1 cellular context compared by ENCODE assay signal in genomic region chr4:25234390-25235367, GRCh38.
TF ChIP-seq lines count a peak whose summit lies in the region.

No MANE protein-coding gene starts in this region.

TF ChIP-seq in HepG2, 621 proteins besides CTCF, POLR2A, EP300 and RAD21 (continued from another document and continues in another):
- TF ChIP-seq NFYB (CRISPR knock-in tag; IDR thresholded peaks at IDR 0.05): peak; percentile 33; the same call in 1 of the 2 replicates
- TF ChIP-seq ZNF761 (CRISPR knock-in tag; conservative IDR thresholded peaks at IDR 0.05): 0 out of 2 replicates have a peak, but pooled peaks have one; percentile 54
- TF ChIP-seq ASH2L (IDR thresholded peaks at IDR 0.05; ENCODE audit: insufficient read length, low read depth, low read length): peak; percentile 53
- TF ChIP-seq PHF21A (CRISPR knock-in tag; IDR thresholded peaks at IDR 0.05): peak; percentile 49
- TF ChIP-seq ZBTB21 (CRISPR knock-in tag; IDR thresholded peaks at IDR 0.05): no peak
- no peak for TF ChIP-seq PCBP1 (IDR thresholded peaks at IDR 0.05; ENCODE audit: borderline replicate concordance, low read depth, low read length)
- TF ChIP-seq ZNF572 (CRISPR knock-in tag; IDR thresholded peaks at IDR 0.05): no peak
- TF ChIP-seq U2AF1 (optimal IDR thresholded peaks at IDR 0.05; ENCODE audit: low read depth, low read length): no peak
- 0 out of 2 replicates have a peak, but pooled peaks have one; percentile 25 for TF ChIP-seq ZNF317 (CRISPR knock-in tag; IDR thresholded peaks at IDR 0.05)
- TF ChIP-seq SMC3 (IDR thresholded peaks at IDR 0.05; ENCODE audit: low read length): 0 out of 2 replicates have a peak, but pooled peaks have one; percentile 8
- TF ChIP-seq ZNF891 (CRISPR knock-in tag; IDR thresholded peaks at IDR 0.05): peak; percentile 4; the same call in 1 of the 2 replicates
- peak; percentile 52 to 67; a peak in 2 of 4 replicates for TF ChIP-seq HMGXB4 (CRISPR knock-in tag; IDR thresholded peaks at IDR 0.05; ENCODE audit: borderline replicate concordance in 1 of 2, low read depth in 1 of 2)
- peak; percentile 73 for TF ChIP-seq CREB1 (IDR thresholded peaks at IDR 0.05)
- 0 out of 2 replicates have a peak, but pooled peaks have one; percentile 23 for TF ChIP-seq CREB1 (CRISPR knock-in tag; IDR thresholded peaks at IDR 0.05)
- TF ChIP-seq ARID3A (IDR thresholded peaks at IDR 0.05; ENCODE audit: low read depth, low read length): peak; percentile 40
- TF ChIP-seq GATA4 (IDR thresholded peaks at IDR 0.05; ENCODE audit: borderline replicate concordance, low read depth): no peak
- peak; percentile 36; the same call in 1 of the 2 replicates for TF ChIP-seq ATF7 (IDR thresholded peaks at IDR 0.05)
- no peak for TF ChIP-seq ATF7 (CRISPR knock-in tag; IDR thresholded peaks at IDR 0.05)
- no peak for TF ChIP-seq SIN3B (IDR thresholded peaks at IDR 0.05; ENCODE audit: low read length)
- TF ChIP-seq HNF4A (CRISPR knock-in tag; IDR thresholded peaks at IDR 0.05): 0 out of 2 replicates have a peak, but pooled peaks have one; percentile 26
- TF ChIP-seq SIN3A (IDR thresholded peaks at IDR 0.05; ENCODE audit: borderline replicate concordance, low read depth, low read length): 0 out of 2 replicates have a peak, but pooled peaks have one; percentile 9
- TF ChIP-seq ZFP36L1 (CRISPR knock-in tag; IDR thresholded peaks at IDR 0.05): no peak
- 0 out of 2 replicates have a peak, but pooled peaks have one; percentile 18 for TF ChIP-seq IKZF5 (CRISPR knock-in tag; IDR thresholded peaks at IDR 0.05)
- TF ChIP-seq ZNF224 (CRISPR knock-in tag; IDR thresholded peaks at IDR 0.05): no peak
- peak; percentile 34; the same call in 1 of the 2 replicates for TF ChIP-seq KMT2B (CRISPR knock-in tag; IDR thresholded peaks at IDR 0.05)
- peak; percentile 49 for TF ChIP-seq NFYC (CRISPR knock-in tag; IDR thresholded peaks at IDR 0.05)
- TF ChIP-seq CREB3 (CRISPR knock-in tag; IDR thresholded peaks at IDR 0.05): peak; percentile 26; the same call in 1 of the 2 replicates
- no peak; the same call in 1 of the 2 replicates for TF ChIP-seq BRD4 (CRISPR knock-in tag; IDR thresholded peaks at IDR 0.05)
- TF ChIP-seq TGIF2 (CRISPR knock-in tag; IDR thresholded peaks at IDR 0.05): peak; percentile 40; the same call in 1 of the 2 replicates
- 0 out of 2 replicates have a peak, but pooled peaks have one; percentile 7 for TF ChIP-seq DRAP1 (CRISPR knock-in tag; IDR thresholded peaks at IDR 0.05)
- TF ChIP-seq NR2F2 (IDR thresholded peaks at IDR 0.05; ENCODE audit: borderline replicate concordance, low read depth): 0 out of 2 replicates have a peak, but pooled peaks have one; percentile 14
- peak; percentile 74; the same call in 1 of the 2 replicates for TF ChIP-seq UBTF (CRISPR knock-in tag; IDR thresholded peaks at IDR 0.05)
- TF ChIP-seq ZMYM4 (CRISPR knock-in tag; IDR thresholded peaks at IDR 0.05): peak; percentile 15; the same call in 1 of the 2 replicates
- no peak for TF ChIP-seq ZNF12 (CRISPR knock-in tag; IDR thresholded peaks at IDR 0.05)
- TF ChIP-seq NFIC (IDR thresholded peaks at IDR 0.05; ENCODE audit: low read length): no peak
- peak; percentile 7 for TF ChIP-seq AGO2 (optimal IDR thresholded peaks at IDR 0.05; ENCODE audit: low read depth, low read length)
- TF ChIP-seq ZNF142 (CRISPR knock-in tag; IDR thresholded peaks at IDR 0.05): 0 out of 2 replicates have a peak, but pooled peaks have one; percentile 57
- TF ChIP-seq RCOR2 (CRISPR knock-in tag; IDR thresholded peaks at IDR 0.05): no peak
- no peak for TF ChIP-seq PHF5A (CRISPR knock-in tag; IDR thresholded peaks at IDR 0.05; ENCODE audit: low read depth, unreplicated experiment)
- no peak for TF ChIP-seq ZNF691 (CRISPR knock-in tag; IDR thresholded peaks at IDR 0.05; ENCODE audit: borderline replicate concordance, low read depth)
- no peak for TF ChIP-seq ARHGAP35 (CRISPR knock-in tag; IDR thresholded peaks at IDR 0.05; ENCODE audit: borderline replicate concordance)
- TF ChIP-seq ZBTB7A (CRISPR knock-in tag; IDR thresholded peaks at IDR 0.05): no peak
- TF ChIP-seq RARA (CRISPR knock-in tag; IDR thresholded peaks at IDR 0.05): peak; percentile 62
- no peak for TF ChIP-seq LCORL (IDR thresholded peaks at IDR 0.05)
- peak; percentile 41 for TF ChIP-seq LCORL (CRISPR knock-in tag; IDR thresholded peaks at IDR 0.05)
- 0 out of 2 replicates have a peak, but pooled peaks have one; percentile 11 for TF ChIP-seq SP5 (CRISPR knock-in tag; IDR thresholded peaks at IDR 0.05; ENCODE audit: borderline replicate concordance, low read depth)
- TF ChIP-seq ZBTB3 (CRISPR knock-in tag; IDR thresholded peaks at IDR 0.05; ENCODE audit: borderline replicate concordance, low read depth): 0 out of 2 replicates have a peak, but pooled peaks have one; percentile 72
- no peak for TF ChIP-seq ARID2 (CRISPR knock-in tag; IDR thresholded peaks at IDR 0.05; ENCODE audit: borderline replicate concordance)
- 0 out of 2 replicates have a peak, but pooled peaks have one; percentile 37 for TF ChIP-seq ZNF558 (CRISPR knock-in tag; IDR thresholded peaks at IDR 0.05; ENCODE audit: borderline replicate concordance)
- no peak for TF ChIP-seq POLR2AphosphoS5 (IDR thresholded peaks at IDR 0.05; ENCODE audit: low read depth, low read length)
- TF ChIP-seq ZKSCAN1 (IDR thresholded peaks at IDR 0.05; ENCODE audit: low read length): no peak
